1 cellular context compared by ENCODE assay signal in the genomic region with DNA sequence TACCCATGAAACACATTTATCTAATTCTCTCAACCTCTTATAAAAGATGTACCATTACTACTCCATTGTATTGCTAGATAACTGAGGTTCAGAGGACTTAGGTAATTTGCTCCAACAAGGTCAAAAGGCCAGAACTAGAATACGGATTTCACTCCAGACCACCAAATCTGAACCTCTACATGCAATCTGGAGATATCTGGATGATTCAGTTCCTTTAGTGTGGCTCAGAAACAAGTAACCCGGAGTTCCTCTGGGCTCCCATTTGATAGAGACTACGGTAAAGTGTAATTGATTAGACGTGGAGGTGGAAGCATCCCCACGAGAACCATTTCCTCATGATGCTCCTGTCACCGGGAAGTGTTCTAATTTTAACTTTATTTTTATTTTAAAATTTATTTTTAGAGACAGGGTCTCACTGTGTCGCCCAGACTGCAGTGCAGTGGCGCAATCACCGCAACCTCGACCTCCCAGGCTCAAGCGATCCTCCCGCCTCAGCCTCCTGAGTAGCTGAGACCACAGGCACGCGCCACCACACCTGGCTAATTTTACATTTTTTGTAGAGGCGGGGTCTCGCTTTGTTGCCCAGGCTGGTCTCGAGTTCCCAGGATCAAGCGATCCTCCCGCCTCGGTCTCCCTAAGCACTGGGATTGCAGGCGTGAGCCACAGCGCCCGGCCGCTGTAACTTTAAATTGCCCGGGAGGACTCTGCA.
TF ChIP-seq lines count a peak whose summit lies in the region.

No MANE protein-coding gene starts in this region.

TF ChIP-seq in HepG2, 621 proteins besides CTCF, POLR2A, EP300 and RAD21 (continued from another document):
- TF ChIP-seq ZNF607 (CRISPR knock-in tag; IDR thresholded peaks at IDR 0.05; ENCODE audit: borderline replicate concordance) (no peak), SMC3 (IDR thresholded peaks at IDR 0.05; ENCODE audit: low read length) (no peak), ZMYM3 (CRISPR knock-in tag; IDR thresholded peaks at IDR 0.05) (peak; percentile 59; the same call in 1 of the 2 replicates), LCORL (IDR thresholded peaks at IDR 0.05) (no peak), LCORL (CRISPR knock-in tag; IDR thresholded peaks at IDR 0.05) (0 out of 2 replicates have a peak, but pooled peaks have one; percentile 16), ZNF3 (CRISPR knock-in tag; IDR thresholded peaks at IDR 0.05) (no peak), SP5 (CRISPR knock-in tag; IDR thresholded peaks at IDR 0.05; ENCODE audit: borderline replicate concordance, low read depth) (no peak), ZNF598 (CRISPR knock-in tag; IDR thresholded peaks at IDR 0.05; ENCODE audit: borderline replicate concordance) (no peak), ZNF883 (CRISPR knock-in tag; IDR thresholded peaks at IDR 0.05; ENCODE audit: not compliant biosample characterization) (no peak), MTF2 (CRISPR knock-in tag; IDR thresholded peaks at IDR 0.05; ENCODE audit: borderline replicate concordance) (0 out of 2 replicates have a peak, but pooled peaks have one; percentile 51), ZFP62 (CRISPR knock-in tag; IDR thresholded peaks at IDR 0.05) (no peak), ZFX (CRISPR knock-in tag; IDR thresholded peaks at IDR 0.05; ENCODE audit: low read depth) (no peak), ZMYM2 (CRISPR knock-in tag; IDR thresholded peaks at IDR 0.05) (0 out of 2 replicates have a peak, but pooled peaks have one; percentile 21), CAMTA2 (CRISPR knock-in tag; IDR thresholded peaks at IDR 0.05; ENCODE audit: borderline replicate concordance) (no peak), ZNF549 (CRISPR knock-in tag; IDR thresholded peaks at IDR 0.05) (no peak), JUN (CRISPR knock-in tag; IDR thresholded peaks at IDR 0.05) (no peak), ZNF484 (CRISPR knock-in tag; IDR thresholded peaks at IDR 0.05; ENCODE audit: borderline replicate concordance, low read depth) (0 out of 2 replicates have a peak, but pooled peaks have one; percentile 26), GATA4 (IDR thresholded peaks at IDR 0.05; ENCODE audit: borderline replicate concordance, low read depth) (no peak), PLRG1 (conservative IDR thresholded peaks at IDR 0.05) (no peak), ZNF354B (CRISPR knock-in tag; IDR thresholded peaks at IDR 0.05) (no peak), ZNF33A (CRISPR knock-in tag; IDR thresholded peaks at IDR 0.05; ENCODE audit: borderline replicate concordance) (no peak), U2AF2 (IDR thresholded peaks at IDR 0.05; ENCODE audit: low read depth, low read length) (no peak), SP140L (CRISPR knock-in tag; IDR thresholded peaks at IDR 0.05; ENCODE audit: borderline replicate concordance) (no peak), HOXD1 (CRISPR knock-in tag; IDR thresholded peaks at IDR 0.05) (no peak), ZNF121 (CRISPR knock-in tag; IDR thresholded peaks at IDR 0.05) (peak; percentile 72; the same call in 1 of the 2 replicates)
- TF ChIP-seq, protein P1, sequence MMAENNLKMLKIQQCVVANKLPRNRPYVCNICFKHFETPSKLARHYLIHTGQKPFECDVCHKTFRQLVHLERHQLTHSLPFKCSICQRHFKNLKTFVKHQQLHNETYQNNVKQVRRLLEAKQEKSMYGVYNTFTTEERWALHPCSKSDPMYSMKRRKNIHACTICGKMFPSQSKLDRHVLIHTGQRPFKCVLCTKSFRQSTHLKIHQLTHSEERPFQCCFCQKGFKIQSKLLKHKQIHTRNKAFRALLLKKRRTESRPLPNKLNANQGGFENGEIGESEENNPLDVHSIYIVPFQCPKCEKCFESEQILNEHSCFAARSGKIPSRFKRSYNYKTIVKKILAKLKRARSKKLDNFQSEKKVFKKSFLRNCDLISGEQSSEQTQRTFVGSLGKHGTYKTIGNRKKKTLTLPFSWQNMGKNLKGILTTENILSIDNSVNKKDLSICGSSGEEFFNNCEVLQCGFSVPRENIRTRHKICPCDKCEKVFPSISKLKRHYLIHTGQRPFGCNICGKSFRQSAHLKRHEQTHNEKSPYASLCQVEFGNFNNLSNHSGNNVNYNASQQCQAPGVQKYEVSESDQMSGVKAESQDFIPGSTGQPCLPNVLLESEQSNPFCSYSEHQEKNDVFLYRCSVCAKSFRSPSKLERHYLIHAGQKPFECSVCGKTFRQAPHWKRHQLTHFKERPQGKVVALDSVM (CRISPR knock-in tag; IDR thresholded peaks at IDR 0.05): peak; percentile 98
- TF ChIP-seq, protein P2, sequence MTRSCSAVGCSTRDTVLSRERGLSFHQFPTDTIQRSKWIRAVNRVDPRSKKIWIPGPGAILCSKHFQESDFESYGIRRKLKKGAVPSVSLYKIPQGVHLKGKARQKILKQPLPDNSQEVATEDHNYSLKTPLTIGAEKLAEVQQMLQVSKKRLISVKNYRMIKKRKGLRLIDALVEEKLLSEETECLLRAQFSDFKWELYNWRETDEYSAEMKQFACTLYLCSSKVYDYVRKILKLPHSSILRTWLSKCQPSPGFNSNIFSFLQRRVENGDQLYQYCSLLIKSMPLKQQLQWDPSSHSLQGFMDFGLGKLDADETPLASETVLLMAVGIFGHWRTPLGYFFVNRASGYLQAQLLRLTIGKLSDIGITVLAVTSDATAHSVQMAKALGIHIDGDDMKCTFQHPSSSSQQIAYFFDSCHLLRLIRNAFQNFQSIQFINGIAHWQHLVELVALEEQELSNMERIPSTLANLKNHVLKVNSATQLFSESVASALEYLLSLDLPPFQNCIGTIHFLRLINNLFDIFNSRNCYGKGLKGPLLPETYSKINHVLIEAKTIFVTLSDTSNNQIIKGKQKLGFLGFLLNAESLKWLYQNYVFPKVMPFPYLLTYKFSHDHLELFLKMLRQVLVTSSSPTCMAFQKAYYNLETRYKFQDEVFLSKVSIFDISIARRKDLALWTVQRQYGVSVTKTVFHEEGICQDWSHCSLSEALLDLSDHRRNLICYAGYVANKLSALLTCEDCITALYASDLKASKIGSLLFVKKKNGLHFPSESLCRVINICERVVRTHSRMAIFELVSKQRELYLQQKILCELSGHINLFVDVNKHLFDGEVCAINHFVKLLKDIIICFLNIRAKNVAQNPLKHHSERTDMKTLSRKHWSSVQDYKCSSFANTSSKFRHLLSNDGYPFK (CRISPR knock-in tag; IDR thresholded peaks at IDR 0.05; ENCODE audit: borderline replicate concordance): no peak
- TF ChIP-seq, protein P3, sequence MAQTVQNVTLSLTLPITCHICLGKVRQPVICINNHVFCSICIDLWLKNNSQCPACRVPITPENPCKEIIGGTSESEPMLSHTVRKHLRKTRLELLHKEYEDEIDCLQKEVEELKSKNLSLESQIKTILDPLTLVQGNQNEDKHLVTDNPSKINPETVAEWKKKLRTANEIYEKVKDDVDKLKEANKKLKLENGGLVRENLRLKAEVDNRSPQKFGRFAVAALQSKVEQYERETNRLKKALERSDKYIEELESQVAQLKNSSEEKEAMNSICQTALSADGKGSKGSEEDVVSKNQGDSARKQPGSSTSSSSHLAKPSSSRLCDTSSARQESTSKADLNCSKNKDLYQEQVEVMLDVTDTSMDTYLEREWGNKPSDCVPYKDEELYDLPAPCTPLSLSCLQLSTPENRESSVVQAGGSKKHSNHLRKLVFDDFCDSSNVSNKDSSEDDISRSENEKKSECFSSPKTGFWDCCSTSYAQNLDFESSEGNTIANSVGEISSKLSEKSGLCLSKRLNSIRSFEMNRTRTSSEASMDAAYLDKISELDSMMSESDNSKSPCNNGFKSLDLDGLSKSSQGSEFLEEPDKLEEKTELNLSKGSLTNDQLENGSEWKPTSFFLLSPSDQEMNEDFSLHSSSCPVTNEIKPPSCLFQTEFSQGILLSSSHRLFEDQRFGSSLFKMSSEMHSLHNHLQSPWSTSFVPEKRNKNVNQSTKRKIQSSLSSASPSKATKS (CRISPR knock-in tag; IDR thresholded peaks at IDR 0.05): no peak
- TF ChIP-seq, protein P4, sequence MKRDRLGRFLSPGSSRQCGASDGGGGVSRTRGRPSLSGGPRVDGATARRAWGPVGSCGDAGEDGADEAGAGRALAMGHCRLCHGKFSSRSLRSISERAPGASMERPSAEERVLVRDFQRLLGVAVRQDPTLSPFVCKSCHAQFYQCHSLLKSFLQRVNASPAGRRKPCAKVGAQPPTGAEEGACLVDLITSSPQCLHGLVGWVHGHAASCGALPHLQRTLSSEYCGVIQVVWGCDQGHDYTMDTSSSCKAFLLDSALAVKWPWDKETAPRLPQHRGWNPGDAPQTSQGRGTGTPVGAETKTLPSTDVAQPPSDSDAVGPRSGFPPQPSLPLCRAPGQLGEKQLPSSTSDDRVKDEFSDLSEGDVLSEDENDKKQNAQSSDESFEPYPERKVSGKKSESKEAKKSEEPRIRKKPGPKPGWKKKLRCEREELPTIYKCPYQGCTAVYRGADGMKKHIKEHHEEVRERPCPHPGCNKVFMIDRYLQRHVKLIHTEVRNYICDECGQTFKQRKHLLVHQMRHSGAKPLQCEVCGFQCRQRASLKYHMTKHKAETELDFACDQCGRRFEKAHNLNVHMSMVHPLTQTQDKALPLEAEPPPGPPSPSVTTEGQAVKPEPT (CRISPR knock-in tag; IDR thresholded peaks at IDR 0.05; ENCODE audit: low read depth): no peak
